Comparison of ENCODE assay signal across 31 cellular contexts in genomic region chr2:31429040-31429439, GRCh38. TPM values are rescaled to one million over a fixed set of nuclear protein-coding genes. Genes with fewer than 3 reads are reported as not detected.
"Had no signal": no experiment of that assay in that cellular context is flagged by ENCODE, and none has a peak within 500 bp of the region (broad histone marks: within the 10 kb centered on the region; RNA-seq: fewer than 3 reads in every experiment).

No MANE protein-coding gene starts in this region.

- H3K27me3 ChIP-seq: neutrophil, pancreas, right lobe of liver, suprapubic skin, transverse colon, upper lobe of right lung, uterus had no signal

- H3K27ac ChIP-seq: dorsolateral prefrontal cortex, heart right ventricle, lower lobe of right lung, neutrophil, pancreas, right lobe of liver, suprapubic skin, transverse colon, upper lobe of right lung, uterus had no signal

- DNase-seq: dorsolateral prefrontal cortex; effector CD4-positive, alpha-beta T cell; foreskin melanocyte; glutamatergic neuron; heart right ventricle; hippocampal formation; left ventricle myocardium superior; lower lobe of right lung; naive B cell; right lobe of liver; stimulated activated CD4-positive, alpha-beta T cell treated with anti-CD3 and anti-CD28 coated beads, Interleukin-12 subunit alpha, Interleukin-12 subunit beta, amount 100 ng/mL, for 4 hours; stimulated activated CD4-positive, alpha-beta T cell treated with anti-CD3 and anti-CD28 coated beads, Interleukin-1b, Interleukin-23, amount 100 ng/mL, for 48 hours; stimulated activated CD4-positive, alpha-beta T cell treated with anti-CD3 and anti-CD28 coated beads, Interleukin-4, amount 100 ng/mL, for 1 hour; stimulated activated CD8-positive, alpha-beta memory T cell treated with anti-CD3 and anti-CD28 coated beads, Interleukin-4, amount 100 ng/mL, for 48 hours; stimulated activated naive CD4-positive, alpha-beta T cell; stimulated activated naive CD8-positive, alpha-beta T cell treated with anti-CD3 and anti-CD28 coated beads, Interleukin-15, amount 100 ng/mL, for 72 hours; transverse colon; upper lobe of right lung; uterus had no signal

- H3K36me3 Mint-ChIP-seq: memory B cell; naive B cell; natural killer cell treated with Interleukin-12 subunit alpha and Interleukin-12 subunit beta and Interleukin-15 and Interleukin-18, amount 100 ng/mL, for 72 hours had no signal

- H3K4me2 ChIP-seq: smooth muscle cell had no signal

- H3K4me1 Mint-ChIP-seq: neural crest cell had no signal

- FAIRE-seq: colon, islet of Langerhans, pancreas had no signal

- H3K4me3 Mint-ChIP-seq: memory B cell; naive B cell; natural killer cell treated with Interleukin-12 subunit alpha and Interleukin-12 subunit beta and Interleukin-15 and Interleukin-18, amount 100 ng/mL, for 72 hours; neural crest cell; stimulated activated naive CD8-positive, alpha-beta T cell treated with anti-CD3 and anti-CD28 coated beads, Interleukin-15, amount 100 ng/mL, for 72 hours had no signal

- H3K4me3 ChIP-seq: dorsolateral prefrontal cortex, heart right ventricle, lower lobe of right lung, pancreas, right lobe of liver, smooth muscle cell, suprapubic skin, transverse colon, upper lobe of right lung, uterus had no signal

- H3K9me3 Mint-ChIP-seq: stimulated activated naive CD8-positive, alpha-beta T cell treated with anti-CD3 and anti-CD28 coated beads, Interleukin-15, amount 100 ng/mL, for 72 hours had no signal

- H3K9me3 ChIP-seq: heart right ventricle, lower lobe of right lung, neutrophil, pancreas, right lobe of liver, suprapubic skin, transverse colon, upper lobe of right lung, uterus had no signal

- H3K4me1 ChIP-seq: heart right ventricle, lower lobe of right lung, pancreas, suprapubic skin, upper lobe of right lung, uterus had no signal

- H3K36me3 ChIP-seq: heart right ventricle, lower lobe of right lung, neutrophil, pancreas, right lobe of liver, suprapubic skin, transverse colon, upper lobe of right lung, uterus had no signal

- ATAC-seq: heart right ventricle; left ventricle myocardium superior; natural killer cell treated with Interleukin-12 subunit alpha and Interleukin-12 subunit beta and Interleukin-15 and Interleukin-18, amount 100 ng/mL, for 72 hours; stimulated activated naive CD8-positive, alpha-beta T cell treated with anti-CD3 and anti-CD28 coated beads, Interleukin-15, amount 100 ng/mL, for 72 hours; upper lobe of right lung had no signal

- H3K27ac Mint-ChIP-seq: memory B cell; naive B cell; natural killer cell treated with Interleukin-12 subunit alpha and Interleukin-12 subunit beta and Interleukin-15 and Interleukin-18, amount 100 ng/mL, for 72 hours; stimulated activated naive CD8-positive, alpha-beta T cell treated with anti-CD3 and anti-CD28 coated beads, Interleukin-15, amount 100 ng/mL, for 72 hours had no signal

RNA-seq across cellular contexts. Expression of gene XDH, which starts 14.5 kb away (rescaled TPM):
- total RNA-seq: dorsolateral prefrontal cortex, left ventricle myocardium superior, mononuclear cell, posterior vena cava, pulmonary artery endothelial cell had no signal
